In the genomic region with DNA sequence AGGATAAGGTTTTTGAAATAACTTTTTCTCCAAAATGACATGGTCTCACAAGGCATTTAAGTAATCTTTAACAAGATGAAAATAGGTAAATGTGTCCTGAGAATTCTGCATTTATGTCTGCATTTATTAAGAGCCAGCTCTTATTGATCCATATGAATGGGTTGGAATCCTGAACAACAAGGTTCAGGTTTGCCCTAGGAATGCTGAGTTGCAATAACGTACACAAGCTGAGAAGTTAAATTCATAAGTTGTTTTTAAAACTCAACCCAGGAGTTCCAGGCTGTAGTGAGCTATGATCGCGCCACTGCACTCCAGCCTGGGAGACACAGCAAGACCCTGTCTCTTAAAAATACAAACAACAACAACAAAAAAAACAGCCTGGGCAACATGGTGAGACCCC, we compare ENCODE assay signal across 25 cellular contexts. TPM values are rescaled to one million over a fixed set of nuclear protein-coding genes. Genes with fewer than 3 reads are reported as not detected.
DNase-seq lines count a peak whose midpoint lies in the region; ATAC-seq and TF ChIP-seq lines count a peak whose summit lies in the region.
"Had no signal": no experiment of that assay in that cellular context is flagged by ENCODE, and none has a peak within 500 bp of the region (broad histone marks: within the 10 kb centered on the region; RNA-seq: fewer than 3 reads in every experiment).

No MANE protein-coding gene starts in this region.

- no peak for DNase-seq in activated naive CD8-positive, alpha-beta T cell treated with anti-CD3 and anti-CD28 coated beads for 36 hours
- DNase-seq in PC-3 = no peak
- DNase-seq in NCI-H524 treated with DMSO at 0.1 percent for 48 hours (lab: John Stamatoyannopoulos, UW) = no peak
- no peak for DNase-seq in DMS 273 treated with DMSO at 0.1 percent for 48 hours (lab: John Stamatoyannopoulos, UW)
- no peak for DNase-seq in glomerular visceral epithelial cell (ENCODE audit: extremely low spot score)
- DNase-seq: activated CD4-positive, alpha-beta memory T cell treated with anti-CD3 and anti-CD28 coated beads for 36 hours; activated CD8-positive, alpha-beta memory T cell treated with anti-CD3 and anti-CD28 coated beads, Interleukin-2, amount 50 U/mL, for 48 hours; activated gamma-delta T cell; amniotic stem cell; foreskin keratinocyte; NCI-H2171; NCI-H510A; NK-92 treated with Interleukin-12 subunit alpha and Interleukin-12 subunit beta, amount 100 ng/mL, for 24 hours; Peyer's patch; stimulated activated CD8-positive, alpha-beta memory T cell treated with anti-CD3 and anti-CD28 coated beads, Interleukin-4, amount 100 ng/mL, for 48 hours; T-cell; trophoblast cell had no signal

- H3K9ac ChIP-seq in PC-3 (ENCODE audit: low read length) = no peak overlapping the region

- H3F3A ChIP-seq in PC-3 (ENCODE audit: low read length, unreplicated experiment) = no peaks in the 10 kb centered on the region

- H3K4me3 Mint-ChIP-seq in activated naive CD8-positive, alpha-beta T cell = peak overlapping the region; percentile 42
- no peak overlapping the region for H3K4me3 Mint-ChIP-seq in activated naive CD8-positive, alpha-beta T cell treated with anti-CD3 and anti-CD28 coated beads for 36 hours
- no peak overlapping the region for H3K4me3 Mint-ChIP-seq in dendritic cell treated with granulocyte-macrophage colony-stimulating factor and Interleukin-4, amounts not matched to agents 40 ng/mL and 50 ng/mL, for 4 days
- H3K4me3 Mint-ChIP-seq: activated CD4-positive, alpha-beta memory T cell treated with anti-CD3 and anti-CD28 coated beads for 36 hours; GM23338; nephron had no signal

- TF ChIP-seq CTCF in PC-3 (conservative IDR thresholded peaks at IDR 0.05; ENCODE audit: low read depth, low read length) = no peak

- POLR2A ChIA-PET in PC-3 (lab: Charles Lee; ENCODE audit: unreplicated experiment) = interaction anchor here (0.7 kb wide), 1 partner anchor 53 kb away, joined by 3 read pairs; no protein-coding TSS in a partner anchor

- ATAC-seq in PC-3 (no peak), HG02970 (IDR thresholded peaks at IDR 0.05; ENCODE audit: low FRiP score, unreplicated experiment) (no peak)
- ATAC-seq: esophagus mucosa, GM23338 had no signal

- H3K36me3 Mint-ChIP-seq in activated naive CD8-positive, alpha-beta T cell = peaks cover 6% of the 10 kb centered on the region
- H3K36me3 Mint-ChIP-seq in activated naive CD8-positive, alpha-beta T cell treated with anti-CD3 and anti-CD28 coated beads for 36 hours = peaks cover 9% of the 10 kb centered on the region
- H3K36me3 Mint-ChIP-seq in dendritic cell treated with granulocyte-macrophage colony-stimulating factor and Interleukin-4, amounts not matched to agents 40 ng/mL and 50 ng/mL, for 4 days (ENCODE audit: low read depth) = no peaks in the 10 kb centered on the region
- H3K36me3 Mint-ChIP-seq: activated CD4-positive, alpha-beta memory T cell treated with anti-CD3 and anti-CD28 coated beads for 36 hours had no signal

- H3K27ac ChIP-seq in PC-3 (ENCODE audit: low read length) = no peak overlapping the region
- H3K27ac ChIP-seq: foreskin keratinocyte, Peyer's patch had no signal

- H3K4me3 ChIP-seq in PC-3 (ENCODE audit: low read length) = no peak overlapping the region
- H3K4me3 ChIP-seq: GM23338, lung, Peyer's patch, skin epidermis had no signal

- H3K9me3 Mint-ChIP-seq in activated naive CD8-positive, alpha-beta T cell (ENCODE audit: low read depth) = no peaks in the 10 kb centered on the region
- no peaks in the 10 kb centered on the region for H3K9me3 Mint-ChIP-seq in activated naive CD8-positive, alpha-beta T cell treated with anti-CD3 and anti-CD28 coated beads for 36 hours
- no peaks in the 10 kb centered on the region for H3K9me3 Mint-ChIP-seq in dendritic cell treated with granulocyte-macrophage colony-stimulating factor and Interleukin-4, amounts not matched to agents 40 ng/mL and 50 ng/mL, for 4 days
- H3K9me3 Mint-ChIP-seq: activated CD4-positive, alpha-beta memory T cell treated with anti-CD3 and anti-CD28 coated beads for 36 hours; GM23338; nephron; T-cell had no signal

- CTCF ChIA-PET in PC-3 (lab: Charles Lee) = no interaction called here

- H3K4me1 Mint-ChIP-seq in activated naive CD8-positive, alpha-beta T cell (ENCODE audit: low read depth) = peaks cover 80% of the 10 kb centered on the region
- H3K4me1 Mint-ChIP-seq in activated naive CD8-positive, alpha-beta T cell treated with anti-CD3 and anti-CD28 coated beads for 36 hours = peaks cover 55% of the 10 kb centered on the region
- H3K4me1 Mint-ChIP-seq in dendritic cell treated with granulocyte-macrophage colony-stimulating factor and Interleukin-4, amounts not matched to agents 40 ng/mL and 50 ng/mL, for 4 days (ENCODE audit: low read depth) = peaks cover 53% of the 10 kb centered on the region

- peak overlapping the region; percentile 40 for H3K4me2 ChIP-seq in PC-3 (ENCODE audit: low read length)
- H3K4me2 ChIP-seq: GM23338 had no signal

- peak overlapping the region; percentile 22 for H3K27ac Mint-ChIP-seq in activated naive CD8-positive, alpha-beta T cell
- H3K27ac Mint-ChIP-seq in activated naive CD8-positive, alpha-beta T cell treated with anti-CD3 and anti-CD28 coated beads for 36 hours = no peak overlapping the region
- H3K27ac Mint-ChIP-seq in dendritic cell treated with granulocyte-macrophage colony-stimulating factor and Interleukin-4, amounts not matched to agents 40 ng/mL and 50 ng/mL, for 4 days = peak overlapping the region; percentile 46
- H3K27ac Mint-ChIP-seq: GM23338, nephron had no signal

- no TSS peak for BruUV-seq in PC-3 (replicated peaks; lab: Mats Ljungman, UMichigan)

- intact Hi-C loops in PC-3 (cut with micrococcal nuclease) = no loop called here
- intact Hi-C loops in dendritic cell treated with granulocyte-macrophage colony-stimulating factor and Interleukin-4, amounts not matched to agents 40 ng/mL and 50 ng/mL, for 4 days (cut with micrococcal nuclease) = no loop called here

- H3K27me3 Mint-ChIP-seq in activated naive CD8-positive, alpha-beta T cell = no peaks in the 10 kb centered on the region
- H3K27me3 Mint-ChIP-seq in activated naive CD8-positive, alpha-beta T cell treated with anti-CD3 and anti-CD28 coated beads for 36 hours = no peaks in the 10 kb centered on the region
- no peaks in the 10 kb centered on the region for H3K27me3 Mint-ChIP-seq in dendritic cell treated with granulocyte-macrophage colony-stimulating factor and Interleukin-4, amounts not matched to agents 40 ng/mL and 50 ng/mL, for 4 days
- H3K27me3 Mint-ChIP-seq: activated CD4-positive, alpha-beta memory T cell treated with anti-CD3 and anti-CD28 coated beads for 36 hours; T-cell had no signal

- H2AFZ ChIP-seq in PC-3 (ENCODE audit: low read length) = no peak overlapping the region
- H2AFZ ChIP-seq: GM23338 had no signal

- H4K20me1 ChIP-seq in PC-3 (ENCODE audit: low read length) = peaks cover 7% of the 10 kb centered on the region; the same call in 1 of the 2 replicates

- H3K27me3 ChIP-seq in PC-3 (ENCODE audit: low read length) = no peaks in the 10 kb centered on the region
- H3K27me3 ChIP-seq: foreskin keratinocyte, Peyer's patch had no signal

- peaks cover 89% of the 10 kb centered on the region for H3K79me2 ChIP-seq in PC-3 (ENCODE audit: low read length)

- no peaks in the 10 kb centered on the region for H3K36me3 ChIP-seq in PC-3 (ENCODE audit: low read depth, low read length)
- H3K36me3 ChIP-seq: Peyer's patch had no signal

- H3K4me1 ChIP-seq in PC-3 (ENCODE audit: insufficient read depth, low read length) = peaks cover 16% of the 10 kb centered on the region

- no peaks in the 10 kb centered on the region for H3K9me3 ChIP-seq in PC-3 (ENCODE audit: low read length)
- H3K9me3 ChIP-seq: Peyer's patch had no signal

- H3K9me2 ChIP-seq in PC-3 (replicated peaks; ENCODE audit: low read length) = no peaks in the 10 kb centered on the region

RNA-seq across cellular contexts. Expression of a gene that starts 28.1 kb away (rescaled TPM):
- 10 to 100 TPM; 58.7 to 60.8 TPM for total RNA-seq in activated naive CD8-positive, alpha-beta T cell treated with anti-CD3 and anti-CD28 coated beads for 36 hours
- total RNA-seq in PC-3 (2014; rRNA removed) = 63.5 and 86.4 TPM in 2 replicates
